ENCODE assay signal across 8 cellular contexts in genomic region chr20:54173653-54174451, GRCh38. TPM values are rescaled to one million over a fixed set of nuclear protein-coding genes. Genes with fewer than 3 reads are reported as not detected.
DNase-seq lines count a peak whose midpoint lies in the region; ATAC-seq and TF ChIP-seq lines count a peak whose summit lies in the region.

Gene CYP24A1 (minus strand): TSS chr20:54173986. CDS start chr20:54173579, 407 bp downstream.

- TF ChIP-seq CTCF in BJ (IDR thresholded peaks at IDR 0.05; ENCODE audit: insufficient read depth, low read depth, low read length): no peak
- TF ChIP-seq CTCF in brain microvascular endothelial cell (IDR thresholded peaks at IDR 0.05; ENCODE audit: low read depth, low read length, missing control alignments): no peak
- TF ChIP-seq CTCF in mesothelial cell of epicardium (IDR thresholded peaks at IDR 0.05; ENCODE audit: unreplicated experiment): no peak

- H3K4me3 ChIP-seq in BJ (ENCODE audit: low read depth, low read length) (peak within 1 kb of the TSS; percentile 15), brain microvascular endothelial cell (ENCODE audit: low read depth, low read length) (peak within 1 kb of the TSS; percentile 15)

- CTCF ChIA-PET in BJ (lab: Yijun Ruan, JAX): no interaction called here

- H3K27ac ChIP-seq in brain microvascular endothelial cell: no peak within 1 kb of the TSS

- no peaks in the 10 kb centered on the region for H3K36me3 Mint-ChIP-seq in mesothelial cell of epicardium

- DNase-seq in BJ (ENCODE audit: low read depth) (no peak), HT-29 (ENCODE audit: low spot score) (peak; percentile 53), brain microvascular endothelial cell (no peak), mesothelial cell of epicardium (ENCODE audit: low spot score in 2 of 2, unreplicated experiment in 2 of 2) (peak in 1 of 2 experiments; percentile 46), cerebellar nuclear complex (lab: John Stamatoyannopoulos, UW) (no peak)

- H3K9me3 Mint-ChIP-seq in mesothelial cell of epicardium: no peaks in the 10 kb centered on the region

- POLR2A ChIA-PET in BJ (lab: Charles Lee): no interaction called here

- in situ Hi-C loops in brain microvascular endothelial cell (cut with HindIII; ENCODE audit: low pct_ligation_motif_present, low sequenced_read_pairs): no loop called here

- H3K4me1 Mint-ChIP-seq in mesothelial cell of epicardium: peaks cover 35% of the 10 kb centered on the region

- H3K27ac Mint-ChIP-seq in mesothelial cell of epicardium: no peak within 1 kb of the TSS

- no peak for ATAC-seq in GM19324 (IDR thresholded peaks at IDR 0.05; ENCODE audit: low FRiP score, unreplicated experiment)
- ATAC-seq in HG02973 (IDR thresholded peaks at IDR 0.05; ENCODE audit: unreplicated experiment): no peak
- ATAC-seq in GM21529 (IDR thresholded peaks at IDR 0.05; ENCODE audit: unreplicated experiment): no peak

- H3K36me3 ChIP-seq in BJ (ENCODE audit: control insufficient read depth, insufficient read depth, low read length): no peaks in the 10 kb centered on the region
- no peaks in the 10 kb centered on the region for H3K36me3 ChIP-seq in brain microvascular endothelial cell (replicated peaks)

- peaks cover 20% of the 10 kb centered on the region for H3K27me3 ChIP-seq in BJ (ENCODE audit: control insufficient read depth, insufficient read depth, low read length)
- H3K27me3 ChIP-seq in brain microvascular endothelial cell (replicated peaks): peaks cover 45% of the 10 kb centered on the region

- H3K4me3 Mint-ChIP-seq in mesothelial cell of epicardium: peak within 1 kb of the TSS; percentile 70

- peaks cover 57% of the 10 kb centered on the region for H3K27me3 Mint-ChIP-seq in mesothelial cell of epicardium (ENCODE audit: low read depth)

RNA-seq across cellular contexts. Expression of gene CYP24A1, which starts in this region (rescaled TPM):
- polyA plus RNA-seq in BJ (2011; rRNA removed): 0.07 and 0.10 TPM in 2 replicates
- 0.57 and 1.3 TPM in 2 replicates for polyA minus RNA-seq in BJ (2011; rRNA and poly(A)+ RNA removed)
- total RNA-seq in HT-29 (2014; rRNA removed; shearing (Covaris generic)): 1.1 and 1.9 TPM in 2 replicates
- 21.3 to 25.3 TPM (median 23.6 TPM) in 3 replicates for total RNA-seq in mesothelial cell of epicardium
